8 cellular contexts compared by ENCODE assay signal in the genomic region with DNA sequence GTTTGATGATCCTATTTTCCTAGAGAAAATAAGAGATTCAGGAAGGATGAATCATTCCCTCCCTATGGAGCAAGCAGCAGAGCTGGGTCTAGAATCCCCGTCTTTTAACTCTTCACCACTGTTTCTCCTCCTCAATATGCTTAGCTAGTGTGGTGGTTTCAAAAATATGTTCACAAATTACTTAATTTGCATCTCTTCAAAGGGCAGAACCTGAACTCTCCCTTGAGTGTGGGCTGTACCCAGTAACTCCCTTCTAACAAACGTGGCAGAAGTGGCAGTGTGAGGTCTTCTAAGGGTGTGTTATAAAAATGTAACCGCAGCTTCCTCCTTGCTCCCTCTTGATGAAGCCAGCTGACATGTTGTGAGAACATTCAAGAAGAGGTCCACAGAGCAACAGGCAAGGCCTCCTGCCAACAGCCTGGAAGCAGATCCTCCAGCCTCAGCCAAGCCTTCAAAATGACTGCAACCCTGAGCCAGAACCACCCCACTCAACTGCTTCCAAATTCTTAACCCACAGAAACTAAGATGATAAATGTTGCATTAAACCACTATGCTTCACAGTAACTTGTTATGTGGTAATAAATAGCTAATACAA. TPM values are rescaled to one million over a fixed set of nuclear protein-coding genes. Genes with fewer than 3 reads are reported as not detected.
A peak's percentile ranks its signal among the peaks of the same experiment; 100 is the strongest.
DNase-seq lines count a peak whose midpoint lies in the region; ATAC-seq lines count a peak whose summit lies in the region.

No MANE protein-coding gene starts in this region.

- peak overlapping the region; percentile 97 for H3K27ac Mint-ChIP-seq in activated CD4-positive, alpha-beta T cell treated with anti-CD3 and anti-CD28 coated beads, Interleukin-2, amount 10 ng/mL, durations not matched to agents 7 days and 5 days
- peak overlapping the region; percentile 88 to 99 (median 96) for H3K27ac Mint-ChIP-seq in naive B cell
- peak overlapping the region; percentile 88 to 90 for H3K27ac Mint-ChIP-seq in stimulated activated naive CD8-positive, alpha-beta T cell treated with anti-CD3 and anti-CD28 coated beads, Interleukin-15, amount 100 ng/mL, for 72 hours

- H3K9me3 ChIP-seq in duodenal mucosa (ENCODE audit: control insufficient read depth in 1 of 2, low read length in 2 of 2), result no peaks in the 10 kb centered on the region

- DNase-seq in DMS79 (lab: John Stamatoyannopoulos, UW) (peak; percentile 87), Kasumi-1 (lab: John Stamatoyannopoulos, UW) (peak; percentile 97 to 98), naive B cell (peak; percentile 84), NCI-H1092 (lab: John Stamatoyannopoulos, UW) (no peak)
- DNase-seq in activated CD4-positive, alpha-beta T cell treated with anti-CD3 and anti-CD28 coated beads, Interleukin-2, amount 10 ng/mL, durations not matched to agents 7 days and 5 days, result peak; percentile 81
- peak; percentile 48 to 66 for DNase-seq in stimulated activated naive CD8-positive, alpha-beta T cell treated with anti-CD3 and anti-CD28 coated beads, Interleukin-15, amount 100 ng/mL, for 72 hours

- CTCF ChIA-PET in activated CD4-positive, alpha-beta T cell treated with anti-CD3 and anti-CD28 coated beads, Interleukin-2, amount 10 ng/mL, durations not matched to agents 7 days and 5 days (lab: Charles Lee), result interaction anchor here (0.6 to 1.4 kb wide), 2 partner anchors 23 to 200 kb away, joined by 3 read pairs; no protein-coding TSS in a partner anchor

- H3K4me3 Mint-ChIP-seq in activated CD4-positive, alpha-beta T cell treated with anti-CD3 and anti-CD28 coated beads, Interleukin-2, amount 10 ng/mL, durations not matched to agents 7 days and 5 days, result peak overlapping the region; percentile 57
- peak overlapping the region; percentile 60 to 93 (median 86) for H3K4me3 Mint-ChIP-seq in naive B cell
- H3K4me3 Mint-ChIP-seq in stimulated activated naive CD8-positive, alpha-beta T cell treated with anti-CD3 and anti-CD28 coated beads, Interleukin-15, amount 100 ng/mL, for 72 hours, result peak overlapping the region; percentile 64 to 75

- H3K27me3 Mint-ChIP-seq in activated CD4-positive, alpha-beta T cell treated with anti-CD3 and anti-CD28 coated beads, Interleukin-2, amount 10 ng/mL, durations not matched to agents 7 days and 5 days, result no peaks in the 10 kb centered on the region
- no peaks in the 10 kb centered on the region for H3K27me3 Mint-ChIP-seq in naive B cell
- no peaks in the 10 kb centered on the region for H3K27me3 Mint-ChIP-seq in stimulated activated naive CD8-positive, alpha-beta T cell treated with anti-CD3 and anti-CD28 coated beads, Interleukin-15, amount 100 ng/mL, for 72 hours

- H3K9ac ChIP-seq in duodenal mucosa (ENCODE audit: low read depth in 1 of 2, low read length in 2 of 2), result peak overlapping the region in 1 of 2 donors; percentile 29

- POLR2A ChIA-PET in activated CD4-positive, alpha-beta T cell treated with anti-CD3 and anti-CD28 coated beads, Interleukin-2, amount 10 ng/mL, durations not matched to agents 7 days and 5 days (lab: Charles Lee), result no interaction called here

- H3K4me1 ChIP-seq in duodenal mucosa (ENCODE audit: control insufficient read depth in 1 of 2, insufficient read depth in 2 of 2, low read length in 2 of 2), result peaks cover 29 to 33% of the 10 kb centered on the region in 2 donors

- H3K27me3 ChIP-seq in duodenal mucosa (ENCODE audit: control insufficient read depth in 1 of 2, insufficient read depth in 2 of 2, low read length in 2 of 2), result no peaks in the 10 kb centered on the region

- no peak overlapping the region for H3K4me3 ChIP-seq in duodenal mucosa (ENCODE audit: low read depth in 1 of 2, low read length in 2 of 2)

- peaks cover 9% of the 10 kb centered on the region for H3K36me3 Mint-ChIP-seq in activated CD4-positive, alpha-beta T cell treated with anti-CD3 and anti-CD28 coated beads, Interleukin-2, amount 10 ng/mL, durations not matched to agents 7 days and 5 days (ENCODE audit: low read depth)
- no peaks in the 10 kb centered on the region for H3K36me3 Mint-ChIP-seq in naive B cell

- no peaks in the 10 kb centered on the region for H3K36me3 ChIP-seq in duodenal mucosa (ENCODE audit: control insufficient read depth in 1 of 2, insufficient read depth in 2 of 2, low read length in 2 of 2)

- ATAC-seq in GM21619 (IDR thresholded peaks at IDR 0.05; ENCODE audit: unreplicated experiment) (peak; percentile 84), naive B cell (ENCODE audit: low read depth in 2 of 2) (peak; percentile 93 to 96)
- ATAC-seq in stimulated activated naive CD8-positive, alpha-beta T cell treated with anti-CD3 and anti-CD28 coated beads, Interleukin-15, amount 100 ng/mL, for 72 hours, result peak; percentile 96

- peaks cover 67% of the 10 kb centered on the region for H3K4me1 Mint-ChIP-seq in activated CD4-positive, alpha-beta T cell treated with anti-CD3 and anti-CD28 coated beads, Interleukin-2, amount 10 ng/mL, durations not matched to agents 7 days and 5 days
- peaks cover 51 to 91% (median 80%) of the 10 kb centered on the region in 3 donors for H3K4me1 Mint-ChIP-seq in naive B cell
- H3K4me1 Mint-ChIP-seq in stimulated activated naive CD8-positive, alpha-beta T cell treated with anti-CD3 and anti-CD28 coated beads, Interleukin-15, amount 100 ng/mL, for 72 hours, result peaks cover 66% of the 10 kb centered on the region

- H3K9me3 Mint-ChIP-seq in activated CD4-positive, alpha-beta T cell treated with anti-CD3 and anti-CD28 coated beads, Interleukin-2, amount 10 ng/mL, durations not matched to agents 7 days and 5 days, result peaks cover 1% of the 10 kb centered on the region
- no peaks in the 10 kb centered on the region for H3K9me3 Mint-ChIP-seq in naive B cell
- no peaks in the 10 kb centered on the region for H3K9me3 Mint-ChIP-seq in stimulated activated naive CD8-positive, alpha-beta T cell treated with anti-CD3 and anti-CD28 coated beads, Interleukin-15, amount 100 ng/mL, for 72 hours

- H3K27ac ChIP-seq in duodenal mucosa (ENCODE audit: low read depth, low read length), result peak overlapping the region; percentile 30

RNA-seq across cellular contexts. Expression of gene SRPK2, which starts 36.6 kb away (rescaled TPM):
- total RNA-seq in activated CD4-positive, alpha-beta T cell treated with anti-CD3 and anti-CD28 coated beads, Interleukin-2, amount 10 ng/mL, durations not matched to agents 7 days and 5 days, result 10 to 100 TPM; 48.5 to 53.6 TPM
- polyA plus RNA-seq in naive B cell (ENCODE audit: low read depth in 6 of 6), result 10 to 100 TPM; 50.6 to 65.5 (median 56.1) TPM
